1 cellular context compared by ENCODE assay signal in genomic region chr16:87379312-87379752, GRCh38.
TF ChIP-seq lines count a peak whose summit lies in the region.
"Not testable (repeated sequence)": the region's sequence is repeated elsewhere in the genome, so short reads cannot be mapped to it uniquely, and the experiment has no call there.

No MANE protein-coding gene starts in this region.

TF ChIP-seq in K562, 482 proteins besides CTCF, POLR2A, EP300 and RAD21:
- TF ChIP-seq BHLHE40 (IDR thresholded peaks at IDR 0.05; ENCODE audit: low read length), result 0 out of 2 replicates have a peak, but pooled peaks have one; percentile 25
- peak in 1 of 2 experiments; percentile 81; a peak in 2 of 4 replicates for TF ChIP-seq FOXA3 (CRISPR knock-in tag; conservative IDR thresholded peaks at IDR 0.05 in 1 of 2, IDR thresholded peaks at IDR 0.05 in 1 of 2)
- TF ChIP-seq FOXK2 (conservative IDR thresholded peaks at IDR 0.05 in 1 of 2, IDR thresholded peaks at IDR 0.05 in 1 of 2; ENCODE audit: low read depth in 2 of 2), result peak in 1 of 2 experiments; percentile 47; a peak in 1 of 4 replicates
- TF ChIP-seq NR2C1 (IDR thresholded peaks at IDR 0.05), result peak; percentile 86
- peak; percentile 78 for TF ChIP-seq NR2C1 (tag; IDR thresholded peaks at IDR 0.05)
- TF ChIP-seq NR2C2 (CRISPR knock-in tag; IDR thresholded peaks at IDR 0.05), result not testable (repeated sequence)
- peak; percentile 54; the same call in 1 of the 2 replicates for TF ChIP-seq NR2C2 (tag; IDR thresholded peaks at IDR 0.05)
